Comparison of ENCODE assay signal across 27 cellular contexts in genomic region chr12:20270557-20270956, GRCh38.
"Had no signal": no experiment of that assay in that cellular context is flagged by ENCODE, and none has a peak within 500 bp of the region (broad histone marks: within the 10 kb centered on the region; RNA-seq: fewer than 3 reads in every experiment).

No MANE protein-coding gene starts in this region.

- H3K27ac ChIP-seq: lower lobe of right lung, pancreas, prostate gland, right lobe of liver, skin epidermis, stomach, testis, thyroid gland, upper lobe of left lung, vagina had no signal

- DNase-seq: hypothalamus; immature natural killer cell; kidney; lower lobe of right lung; mammary epithelial cell; mesenchymal stem cell; naive thymus-derived CD8-positive, alpha-beta T cell; nucleus accumbens; pancreas; posterior cingulate gyrus; retina; right lobe of liver; stimulated activated CD4-positive, alpha-beta T cell treated with anti-CD3 and anti-CD28 coated beads, Interleukin-12 subunit alpha, Interleukin-12 subunit beta, amount 100 ng/mL, for 4 hours; stimulated activated CD4-positive, alpha-beta T cell treated with anti-CD3 and anti-CD28 coated beads, Interleukin-15, amount 100 ng/mL, for 24 hours; stimulated activated CD4-positive, alpha-beta T cell treated with anti-CD3 and anti-CD28 coated beads, Interleukin-2, amount 100 ng/mL, for 24 hours; stimulated activated CD4-positive, alpha-beta T cell treated with anti-CD3 and anti-CD28 coated beads, Interleukin-4, amount 100 ng/mL, for 1 hour; stimulated activated naive B cell treated with anti-CD40 and anti-IgM and Interleukin-4, amounts not matched to agents 10 μg/mL and 1 μg/mL and 100 μg/mL, for 72 hours; stimulated activated naive CD8-positive, alpha-beta T cell treated with anti-CD3 and anti-CD28 coated beads, Interleukin-15, Interleukin-2, amounts not matched to agents 100 U/mL and 50 U/mL, for 24 hours; stomach; testis; thyroid gland; transverse colon; upper lobe of left lung had no signal

- H3K9me3 ChIP-seq: lower lobe of right lung, pancreas, prostate gland, right lobe of liver, stomach, testis, thyroid gland, transverse colon, upper lobe of left lung, vagina had no signal

- H3K27me3 ChIP-seq: pancreas, right lobe of liver, stomach, testis, thyroid gland, transverse colon, upper lobe of left lung, vagina had no signal

- H3K4me1 ChIP-seq: lower lobe of right lung, pancreas, prostate gland, testis, thyroid gland, upper lobe of left lung, vagina had no signal

- FAIRE-seq: islet of Langerhans had no signal

- ATAC-seq: lower lobe of right lung; naive thymus-derived CD8-positive, alpha-beta T cell; pancreas; right lobe of liver; stimulated activated naive B cell treated with anti-CD40 and anti-IgM and Interleukin-4, amounts not matched to agents 10 μg/mL and 1 μg/mL and 100 μg/mL, for 72 hours; stimulated activated naive CD8-positive, alpha-beta T cell treated with anti-CD3 and anti-CD28 coated beads, Interleukin-15, Interleukin-2, amounts not matched to agents 100 U/mL and 50 U/mL, for 24 hours had no signal

- H3K36me3 ChIP-seq: lower lobe of right lung, pancreas, prostate gland, right lobe of liver, stomach, thyroid gland, transverse colon, upper lobe of left lung, vagina had no signal

- H3K4me3 ChIP-seq: lower lobe of right lung, pancreas, prostate gland, right lobe of liver, skin epidermis, stomach, testis, thyroid gland, transverse colon, upper lobe of left lung, vagina had no signal
